9 cellular contexts compared by ENCODE assay signal in the genomic region with DNA sequence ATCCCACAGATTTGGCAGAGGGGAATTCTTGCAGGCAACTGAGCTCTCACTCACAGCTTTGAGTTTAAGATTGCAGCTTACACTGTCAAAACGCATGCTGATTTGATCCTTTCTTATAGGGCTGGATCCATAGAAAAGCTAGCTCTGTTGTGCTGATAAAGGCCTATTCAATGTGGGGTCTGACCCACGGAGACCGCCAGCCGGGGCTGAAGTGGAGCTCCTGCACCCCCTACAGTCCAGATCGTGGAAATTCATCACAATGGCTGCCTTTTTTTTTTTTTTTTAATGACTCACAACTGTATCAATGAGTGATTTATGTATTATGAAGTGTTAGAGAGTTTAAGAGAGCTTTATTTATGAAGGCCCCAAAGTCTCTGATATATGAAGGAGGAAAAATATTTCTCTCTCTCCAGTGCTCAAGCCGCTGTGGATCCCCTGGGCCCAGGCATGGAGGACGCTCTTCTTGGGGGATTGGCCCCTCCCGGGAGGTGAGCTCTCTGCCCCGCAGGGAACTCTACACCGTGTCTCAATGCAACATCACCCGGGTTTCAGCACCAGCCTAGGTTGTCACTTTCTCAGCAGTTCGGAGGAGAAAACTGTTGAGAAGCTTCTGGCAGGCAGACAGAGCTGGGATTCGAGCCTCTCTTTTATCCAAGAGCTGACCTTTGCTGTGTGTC.
A peak's percentile ranks its signal among the peaks of the same experiment; 100 is the strongest.
DNase-seq lines count a peak whose midpoint lies in the region; ATAC-seq and TF ChIP-seq lines count a peak whose summit lies in the region.
"Had no signal": no experiment of that assay in that cellular context is flagged by ENCODE, and none has a peak within 500 bp of the region (broad histone marks: within the 10 kb centered on the region; RNA-seq: fewer than 3 reads in every experiment).

No MANE protein-coding gene starts in this region.

- H4K91ac ChIP-seq in H9 (ENCODE audit: insufficient read length, low read depth, low read length) = no peak overlapping the region

- H3K23ac ChIP-seq in H9 (ENCODE audit: insufficient read length, low read depth, low read length) = no peak overlapping the region

- ATAC-seq in HG02678 (IDR thresholded peaks at IDR 0.05; ENCODE audit: unreplicated experiment) = no peak

- H2BK20ac ChIP-seq in H9 (ENCODE audit: low read depth, low read length, poor library complexity, severe bottlenecking) = no peak overlapping the region

- H3K79me2 ChIP-seq in H9 (ENCODE audit: insufficient read depth, low read length) = no peaks in the 10 kb centered on the region

- DNase-seq in H9 (peak; percentile 60), NOMO-1 treated with dmso at 0.1 percent for 144 hours (lab: John Stamatoyannopoulos, UW; ENCODE audit: unreplicated experiment) (peak; percentile 42), globus pallidus (ENCODE audit: low spot score) (peak; percentile 61), pons (ENCODE audit: low spot score) (peak; percentile 72), NCI-H2196 (lab: John Stamatoyannopoulos, UW; ENCODE audit: unreplicated experiment) (no peak), NCI-H2081 treated with DMSO at 0.1 percent for 48 hours (lab: John Stamatoyannopoulos, UW) (no peak)
- no peak for DNase-seq in stimulated activated naive CD4-positive, alpha-beta T cell treated with Interleukin-2 at 50 U/mL for 16 hours (lab: John Stamatoyannopoulos, UW)
- DNase-seq: activated T-cell treated with anti-CD3 and anti-CD28 coated beads, Interleukin-2, amount 50 U/mL, for 1 hour had no signal

- H3K27ac ChIP-seq in H9 (ENCODE audit: insufficient read length, low read depth, low read length) = no peak overlapping the region

- no peaks in the 10 kb centered on the region for H3K9me3 ChIP-seq in H9 (ENCODE audit: control insufficient read depth, low read depth, low read length)

- H3K27ac Mint-ChIP-seq in H9 = peak overlapping the region in 1 of 3 experiments; percentile 58; a peak in 1 of 7 replicates

- H3K4me1 Mint-ChIP-seq in H9 = peaks cover 16 to 21% of the 10 kb centered on the region in 2 experiments

- no peaks in the 10 kb centered on the region for H3K79me1 ChIP-seq in H9 (ENCODE audit: insufficient read depth, low read depth, low read length, poor library complexity, severe bottlenecking)

- H3K18ac ChIP-seq in H9 (ENCODE audit: insufficient read length, low read depth, low read length) = no peak overlapping the region

- peak overlapping the region; percentile 57 for H2AFZ ChIP-seq in H9 (ENCODE audit: low read length)

- H3K9me3 Mint-ChIP-seq in H9 = peaks cover 0 to 3% of the 10 kb centered on the region in 2 experiments; a peak in 2 of 5 replicates

- H2BK12ac ChIP-seq in H9 (ENCODE audit: insufficient read length, low read depth, low read length) = no peak overlapping the region

- no peak overlapping the region for H3K4me2 ChIP-seq in H9 (ENCODE audit: insufficient read depth, insufficient read length, low read length)

- no peak overlapping the region for H3K56ac ChIP-seq in H9 (ENCODE audit: insufficient read length, low read depth, low read length)

- H4K20me1 ChIP-seq in H9 (ENCODE audit: control insufficient read depth, insufficient read depth, insufficient read length) = no peaks in the 10 kb centered on the region

- no peak overlapping the region for H4K8ac ChIP-seq in H9 (replicated peaks; ENCODE audit: insufficient read length, low read depth, low read length)

- H2AK5ac ChIP-seq in H9 (ENCODE audit: insufficient read length, low read length) = no peak overlapping the region

- no peak overlapping the region for H4K5ac ChIP-seq in H9 (ENCODE audit: insufficient read length, low read depth, low read length)

- no peak overlapping the region for H3K9ac ChIP-seq in H9 (ENCODE audit: extremely low read depth, insufficient read length, low read length)

- no peak overlapping the region for H2BK15ac ChIP-seq in H9 (ENCODE audit: low read depth, low read length)

- H3K14ac ChIP-seq in H9 (ENCODE audit: insufficient read depth, low read length) = no peak overlapping the region

- no peaks in the 10 kb centered on the region for H3K27me3 ChIP-seq in H9 (ENCODE audit: insufficient read depth, low read length)

- no CpG with 5 or more reads among the region's 13 CpGs for WGBS in H9 (ENCODE audit: extremely low coverage, insufficient read length, low lambda C conversion rate)

- H3T11ph ChIP-seq in H9 (ENCODE audit: low read length) = no peak overlapping the region

- no peaks in the 10 kb centered on the region for H3K23me2 ChIP-seq in H9 (ENCODE audit: insufficient read length, low read depth, low read length, poor library complexity, severe bottlenecking)

- no peak overlapping the region for H2BK5ac ChIP-seq in H9 (ENCODE audit: insufficient read length, low read length)

- H3K4me1 ChIP-seq in H9 (ENCODE audit: insufficient read depth, low read length) = no peaks in the 10 kb centered on the region

- no peaks in the 10 kb centered on the region for H3K36me3 Mint-ChIP-seq in H9 (ENCODE audit: insufficient read depth in 1 of 3, low read depth in 3 of 3)

- TF ChIP-seq CTCF in H9 (conservative IDR thresholded peaks at IDR 0.05) = peak; percentile 92

- no peak overlapping the region for H2BK120ac ChIP-seq in H9 (ENCODE audit: low read depth, low read length, poor library complexity, severe bottlenecking)

- H3K4ac ChIP-seq in H9 (ENCODE audit: low read depth, low read length) = no peak overlapping the region

- no peak overlapping the region; a peak in 1 of 5 replicates for H3K4me3 Mint-ChIP-seq in H9

- H3K27me3 Mint-ChIP-seq in H9 (ENCODE audit: low read depth) = peaks cover 3% of the 10 kb centered on the region; the same call in 1 of the 2 replicates

Comparison
In these comparisons a context has a peak if more than half of its experiments do, and no peak if none do; other contexts are left out.
1. DNase-seq: peak in H9 (single experiment), NOMO-1 treated with dmso at 0.1 percent for 144 hours (single experiment), globus pallidus (single experiment) and pons (single experiment); none in NCI-H2196 (single experiment), stimulated activated naive CD4-positive, alpha-beta T cell treated with Interleukin-2 at 50 U/mL for 16 hours (single experiment) and NCI-H2081 treated with DMSO at 0.1 percent for 48 hours (single experiment).